15 cellular contexts compared by ENCODE assay signal in the genomic region with DNA sequence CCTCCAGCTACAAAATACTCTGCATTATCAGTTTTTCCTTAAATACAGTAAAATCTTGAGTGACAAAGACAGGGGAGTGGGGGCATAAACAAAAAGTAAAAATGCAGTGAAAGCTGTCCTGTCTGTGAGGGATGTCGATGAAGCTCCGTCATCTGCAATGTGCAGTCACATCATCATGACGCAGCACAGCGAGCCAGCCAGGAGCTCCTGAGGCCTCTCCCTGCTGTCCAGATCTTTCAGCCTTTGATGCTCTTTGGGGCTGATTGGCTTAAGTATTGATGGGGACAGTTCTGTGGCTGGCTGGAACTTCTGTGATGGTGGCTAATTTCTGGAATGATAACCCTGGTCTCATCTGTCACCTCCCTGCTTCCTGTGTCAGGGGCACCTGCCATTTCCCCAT. TPM values are rescaled to one million over a fixed set of nuclear protein-coding genes. Genes with fewer than 3 reads are reported as not detected.
DNase-seq lines count a peak whose midpoint lies in the region; ATAC-seq and TF ChIP-seq lines count a peak whose summit lies in the region.
"Had no signal": no experiment of that assay in that cellular context is flagged by ENCODE, and none has a peak within 500 bp of the region (broad histone marks: within the 10 kb centered on the region; RNA-seq: fewer than 3 reads in every experiment).

No MANE protein-coding gene starts in this region.

- H3K9me2 ChIP-seq in GM23338 (ENCODE audit: insufficient read depth) = no peaks in the 10 kb centered on the region

- H3K4me1 ChIP-seq in GM23338 (ENCODE audit: insufficient read depth) = peaks cover 20% of the 10 kb centered on the region

- H3F3A ChIP-seq in GM23338 (replicated peaks; ENCODE audit: low read depth) = no peaks in the 10 kb centered on the region

- H3K27me3 Mint-ChIP-seq in GM23338 (ENCODE audit: insufficient read depth, low read depth, poor library complexity) (no peaks in the 10 kb centered on the region), osteocyte (ENCODE audit: unreplicated experiment) (no peaks in the 10 kb centered on the region)
- H3K27me3 Mint-ChIP-seq: B cell; CD4-positive, alpha-beta T cell had no signal

- H3K4me3 ChIP-seq in GM23338 = no peak overlapping the region

- H3K4me1 Mint-ChIP-seq in GM23338 = peaks cover 14% of the 10 kb centered on the region; the same call in 2 of the 3 replicates
- no peaks in the 10 kb centered on the region for H3K4me1 Mint-ChIP-seq in osteocyte (ENCODE audit: unreplicated experiment)
- H3K4me1 Mint-ChIP-seq: B cell had no signal

- peaks cover 9% of the 10 kb centered on the region; the same call in 1 of the 2 replicates for H3K36me3 ChIP-seq in GM23338 (ENCODE audit: insufficient read depth)

- no peaks in the 10 kb centered on the region for H3K27me3 ChIP-seq in GM23338 (ENCODE audit: insufficient read depth)

- DNase-seq in GM23338 (ENCODE audit: low spot score) (no peak), SK-N-DZ (ENCODE audit: low spot score) (peak; percentile 4), ecto neural progenitor cell (ENCODE audit: low spot score) (peak; percentile 4), osteocyte (ENCODE audit: extremely low spot score, unreplicated experiment) (peak; percentile 69), NCI-H345 treated with DMSO at 0.1 percent for 48 hours (lab: John Stamatoyannopoulos, UW; ENCODE audit: unreplicated experiment) (no peak)
- DNase-seq: ACHN; C1 segment of cervical spinal cord; Calu3; CD4-positive, alpha-beta T cell; DMS 273 treated with DMSO at 0.1 percent for 48 hours had no signal

- H3K4me2 ChIP-seq in GM23338 = peak overlapping the region; percentile 45

- TF ChIP-seq CTCF in GM23338 (conservative IDR thresholded peaks at IDR 0.05; ENCODE audit: low read depth in 2 of 2) = no peak
- TF ChIP-seq CTCF in osteocyte (IDR thresholded peaks at IDR 0.05) = no peak

- H4K20me1 ChIP-seq in GM23338 (replicated peaks; ENCODE audit: insufficient read depth) = peaks cover 12% of the 10 kb centered on the region; the same call in 1 of the 2 replicates

- peaks cover 3% of the 10 kb centered on the region; the same call in 1 of the 2 replicates for H3K79me2 ChIP-seq in GM23338 (replicated peaks; ENCODE audit: insufficient read depth)

- H3K4me3 Mint-ChIP-seq in GM23338 (no peak overlapping the region), osteocyte (ENCODE audit: unreplicated experiment) (no peak overlapping the region)
- H3K4me3 Mint-ChIP-seq: B cell; CD4-positive, alpha-beta T cell had no signal

- H3K27ac Mint-ChIP-seq in GM23338 (peak overlapping the region; percentile 14; the same call in 1 of the 2 replicates), osteocyte (ENCODE audit: unreplicated experiment) (no peak overlapping the region)
- H3K27ac Mint-ChIP-seq: B cell; CD4-positive, alpha-beta T cell had no signal

- H3K9me3 Mint-ChIP-seq in GM23338 (no peaks in the 10 kb centered on the region), osteocyte (ENCODE audit: unreplicated experiment) (no peaks in the 10 kb centered on the region)
- H3K9me3 Mint-ChIP-seq: CD4-positive, alpha-beta T cell had no signal

- ATAC-seq in GM23338 (peak; percentile 36), GM18873 (IDR thresholded peaks at IDR 0.05; ENCODE audit: low FRiP score, unreplicated experiment) (no peak), GM21423 (IDR thresholded peaks at IDR 0.05; ENCODE audit: unreplicated experiment) (no peak), GM19351 (IDR thresholded peaks at IDR 0.05; ENCODE audit: unreplicated experiment) (no peak)
- ATAC-seq: HCT116 had no signal

- 0 out of 2 replicates have a peak overlapping the region, but pooled peaks have one; percentile 64 for H3K27ac ChIP-seq in GM23338 (ENCODE audit: low read depth)

- H2AFZ ChIP-seq in GM23338 = no peak overlapping the region

- H3K36me3 Mint-ChIP-seq in GM23338 (ENCODE audit: low read depth) (peaks cover 60% of the 10 kb centered on the region), osteocyte (ENCODE audit: unreplicated experiment) (peaks cover 61% of the 10 kb centered on the region)

TF ChIP-seq in GM23338, 12 proteins besides CTCF, POLR2A, EP300 and RAD21:
- TF ChIP-seq ZNF331 (CRISPR knock-in tag; IDR thresholded peaks at IDR 0.05; ENCODE audit: low read depth) = no peak
- TF ChIP-seq, protein P1, sequence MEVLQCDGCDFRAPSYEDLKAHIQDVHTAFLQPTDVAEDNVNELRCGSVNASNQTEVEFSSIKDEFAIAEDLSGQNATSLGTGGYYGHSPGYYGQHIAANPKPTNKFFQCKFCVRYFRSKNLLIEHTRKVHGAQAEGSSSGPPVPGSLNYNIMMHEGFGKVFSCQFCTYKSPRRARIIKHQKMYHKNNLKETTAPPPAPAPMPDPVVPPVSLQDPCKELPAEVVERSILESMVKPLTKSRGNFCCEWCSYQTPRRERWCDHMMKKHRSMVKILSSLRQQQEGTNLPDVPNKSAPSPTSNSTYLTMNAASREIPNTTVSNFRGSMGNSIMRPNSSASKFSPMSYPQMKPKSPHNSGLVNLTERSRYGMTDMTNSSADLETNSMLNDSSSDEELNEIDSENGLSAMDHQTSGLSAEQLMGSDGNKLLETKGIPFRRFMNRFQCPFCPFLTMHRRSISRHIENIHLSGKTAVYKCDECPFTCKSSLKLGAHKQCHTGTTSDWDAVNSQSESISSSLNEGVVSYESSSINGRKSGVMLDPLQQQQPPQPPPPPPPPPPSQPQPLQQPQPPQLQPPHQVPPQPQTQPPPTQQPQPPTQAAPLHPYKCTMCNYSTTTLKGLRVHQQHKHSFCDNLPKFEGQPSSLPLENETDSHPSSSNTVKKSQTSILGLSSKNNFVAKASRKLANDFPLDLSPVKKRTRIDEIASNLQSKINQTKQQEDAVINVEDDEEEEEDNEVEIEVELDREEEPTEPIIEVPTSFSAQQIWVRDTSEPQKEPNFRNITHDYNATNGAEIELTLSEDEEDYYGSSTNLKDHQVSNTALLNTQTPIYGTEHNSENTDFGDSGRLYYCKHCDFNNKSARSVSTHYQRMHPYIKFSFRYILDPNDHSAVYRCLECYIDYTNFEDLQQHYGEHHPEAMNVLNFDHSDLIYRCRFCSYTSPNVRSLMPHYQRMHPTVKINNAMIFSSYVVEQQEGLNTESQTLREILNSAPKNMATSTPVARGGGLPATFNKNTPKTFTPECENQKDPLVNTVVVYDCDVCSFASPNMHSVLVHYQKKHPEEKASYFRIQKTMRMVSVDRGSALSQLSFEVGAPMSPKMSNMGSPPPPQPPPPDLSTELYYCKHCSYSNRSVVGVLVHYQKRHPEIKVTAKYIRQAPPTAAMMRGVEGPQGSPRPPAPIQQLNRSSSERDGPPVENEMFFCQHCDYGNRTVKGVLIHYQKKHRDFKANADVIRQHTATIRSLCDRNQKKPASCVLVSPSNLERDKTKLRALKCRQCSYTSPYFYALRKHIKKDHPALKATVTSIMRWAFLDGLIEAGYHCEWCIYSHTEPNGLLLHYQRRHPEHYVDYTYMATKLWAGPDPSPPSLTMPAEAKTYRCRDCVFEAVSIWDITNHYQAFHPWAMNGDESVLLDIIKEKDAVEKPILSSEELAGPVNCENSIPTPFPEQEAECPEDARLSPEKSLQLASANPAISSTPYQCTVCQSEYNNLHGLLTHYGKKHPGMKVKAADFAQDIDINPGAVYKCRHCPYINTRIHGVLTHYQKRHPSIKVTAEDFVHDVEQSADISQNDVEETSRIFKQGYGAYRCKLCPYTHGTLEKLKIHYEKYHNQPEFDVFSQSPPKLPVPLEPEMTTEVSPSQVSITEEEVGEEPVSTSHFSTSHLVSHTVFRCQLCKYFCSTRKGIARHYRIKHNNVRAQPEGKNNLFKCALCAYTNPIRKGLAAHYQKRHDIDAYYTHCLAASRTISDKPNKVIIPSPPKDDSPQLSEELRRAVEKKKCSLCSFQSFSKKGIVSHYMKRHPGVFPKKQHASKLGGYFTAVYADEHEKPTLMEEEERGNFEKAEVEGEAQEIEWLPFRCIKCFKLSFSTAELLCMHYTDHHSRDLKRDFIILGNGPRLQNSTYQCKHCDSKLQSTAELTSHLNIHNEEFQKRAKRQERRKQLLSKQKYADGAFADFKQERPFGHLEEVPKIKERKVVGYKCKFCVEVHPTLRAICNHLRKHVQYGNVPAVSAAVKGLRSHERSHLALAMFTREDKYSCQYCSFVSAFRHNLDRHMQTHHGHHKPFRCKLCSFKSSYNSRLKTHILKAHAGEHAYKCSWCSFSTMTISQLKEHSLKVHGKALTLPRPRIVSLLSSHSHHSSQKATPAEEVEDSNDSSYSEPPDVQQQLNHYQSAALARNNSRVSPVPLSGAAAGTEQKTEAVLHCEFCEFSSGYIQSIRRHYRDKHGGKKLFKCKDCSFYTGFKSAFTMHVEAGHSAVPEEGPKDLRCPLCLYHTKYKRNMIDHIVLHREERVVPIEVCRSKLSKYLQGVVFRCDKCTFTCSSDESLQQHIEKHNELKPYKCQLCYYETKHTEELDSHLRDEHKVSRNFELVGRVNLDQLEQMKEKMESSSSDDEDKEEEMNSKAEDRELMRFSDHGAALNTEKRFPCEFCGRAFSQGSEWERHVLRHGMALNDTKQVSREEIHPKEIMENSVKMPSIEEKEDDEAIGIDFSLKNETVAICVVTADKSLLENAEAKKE (CRISPR knock-in tag; IDR thresholded peaks at IDR 0.05) = no peak
- no peak for TF ChIP-seq STAT1 (IDR thresholded peaks at IDR 0.05; ENCODE audit: unreplicated experiment)

RNA-seq across cellular contexts. Expression of a gene that starts 54.6 kb away (rescaled TPM):
- total RNA-seq in GM23338 (2014; rRNA removed; shearing (Covaris generic)) = 9.3 and 10.8 TPM in 2 replicates
- 3.5 and 3.7 TPM in 2 replicates for polyA plus RNA-seq in GM23338 (2016; fragmentation: Nextera tagmentation; extraction: Ambion mirVana)
- 5.3 and 5.4 TPM in 2 replicates for polyA plus RNA-seq in SK-N-DZ (2014; cell fraction: cytosol; rRNA removed)
- 4.7 and 5.9 TPM in 2 replicates for polyA plus RNA-seq in SK-N-DZ (2014; cell fraction: nucleus; rRNA removed)
- 15.9 and 18.8 TPM in 2 replicates for total RNA-seq in osteocyte

Comparison
In these comparisons a context has a peak if more than half of its experiments do, and no peak if none do; other contexts are left out.
1. DNase-seq: peak in SK-N-DZ (single experiment), ecto neural progenitor cell (single experiment) and osteocyte (single experiment); none in GM23338 (single experiment) and NCI-H345 treated with DMSO at 0.1 percent for 48 hours (single experiment).